ENCODE assay signal across 26 cellular contexts in genomic region chr4:81804849-81805248, GRCh38.
"Had no signal": no experiment of that assay in that cellular context is flagged by ENCODE, and none has a peak within 500 bp of the region (broad histone marks: within the 10 kb centered on the region; RNA-seq: fewer than 3 reads in every experiment).

No MANE protein-coding gene starts in this region.

- H3K27ac Mint-ChIP-seq: nephron; stimulated activated naive B cell treated with anti-CD40 and anti-IgM and Interleukin-4, amounts not matched to agents 10 μg/mL and 1 μg/mL and 100 μg/mL, for 72 hours had no signal

- H3K9me3 Mint-ChIP-seq: naive thymus-derived CD8-positive, alpha-beta T cell; neural crest cell had no signal

- DNase-seq: kidney glomerular epithelial cell; left cardiac atrium; left lung; lower lobe of right lung; mammary epithelial cell; mesenchymal stem cell; naive thymus-derived CD8-positive, alpha-beta T cell; nucleus accumbens; pancreas; posterior cingulate gyrus; retina; right cardiac atrium; stimulated activated CD4-positive, alpha-beta T cell treated with anti-CD3 and anti-CD28 coated beads, Interleukin-12 subunit alpha, Interleukin-12 subunit beta, amount 100 ng/mL, for 4 hours; stimulated activated CD4-positive, alpha-beta T cell treated with anti-CD3 and anti-CD28 coated beads, Interleukin-15, amount 100 ng/mL, for 24 hours; stimulated activated CD4-positive, alpha-beta T cell treated with anti-CD3 and anti-CD28 coated beads, Interleukin-2, amount 100 ng/mL, for 24 hours; stimulated activated CD4-positive, alpha-beta T cell treated with anti-CD3 and anti-CD28 coated beads, Interleukin-4, amount 100 ng/mL, for 1 hour; stimulated activated naive B cell treated with anti-CD40 and anti-IgM and Interleukin-4, amounts not matched to agents 10 μg/mL and 1 μg/mL and 100 μg/mL, for 72 hours; stimulated activated naive CD8-positive, alpha-beta T cell treated with anti-CD3 and anti-CD28 coated beads, Interleukin-15, Interleukin-2, amounts not matched to agents 100 U/mL and 50 U/mL, for 24 hours; stomach; testis; thyroid gland; transverse colon; upper lobe of left lung had no signal

- H3K36me3 Mint-ChIP-seq: naive thymus-derived CD8-positive, alpha-beta T cell; stimulated activated naive B cell treated with anti-CD40 and anti-IgM and Interleukin-4, amounts not matched to agents 10 μg/mL and 1 μg/mL and 100 μg/mL, for 72 hours had no signal

- ATAC-seq: left cardiac atrium; left lung; lower lobe of right lung; naive thymus-derived CD8-positive, alpha-beta T cell; pancreas; sciatic nerve; stimulated activated naive B cell treated with anti-CD40 and anti-IgM and Interleukin-4, amounts not matched to agents 10 μg/mL and 1 μg/mL and 100 μg/mL, for 72 hours; stimulated activated naive CD8-positive, alpha-beta T cell treated with anti-CD3 and anti-CD28 coated beads, Interleukin-15, Interleukin-2, amounts not matched to agents 100 U/mL and 50 U/mL, for 24 hours had no signal
